ENCODE assay signal across 8 cellular contexts in the genomic region with DNA sequence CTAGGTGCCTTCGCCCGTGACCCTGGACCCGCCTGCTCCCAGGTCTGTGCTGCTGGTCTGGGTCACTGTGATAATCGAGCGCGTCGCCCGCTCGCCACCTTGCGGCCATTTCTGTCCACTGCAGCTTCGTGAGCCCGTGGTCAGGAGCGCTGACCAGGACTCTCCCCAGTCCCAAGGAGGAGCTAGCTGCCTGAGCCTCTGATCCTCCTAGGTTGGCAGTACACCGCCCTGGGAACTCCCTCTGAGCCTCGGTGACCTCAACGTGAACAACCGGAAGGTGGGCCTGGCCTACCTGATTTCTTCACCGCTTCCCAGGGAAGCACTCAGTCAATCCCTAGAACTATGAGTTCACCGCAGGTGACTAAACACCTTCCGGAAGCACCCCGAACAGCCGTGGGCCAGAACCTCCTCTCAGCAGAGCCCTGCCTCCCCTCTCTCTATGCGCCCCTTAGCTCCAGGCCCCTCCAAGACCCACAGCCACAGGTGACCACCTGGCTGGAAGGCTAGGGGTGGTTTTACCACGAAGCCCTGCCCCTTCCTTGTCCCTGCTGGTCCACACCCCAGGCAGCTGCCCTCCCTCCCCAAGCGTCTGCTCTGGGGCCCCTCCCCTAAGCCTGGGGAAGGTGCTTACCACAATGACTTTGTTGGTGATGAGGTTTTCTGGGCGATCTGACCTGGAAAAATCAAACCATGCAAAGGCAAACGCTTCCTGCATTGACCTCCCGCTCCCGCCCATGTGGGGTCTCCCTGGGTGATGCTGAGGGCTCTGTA. TPM values are rescaled to one million over a fixed set of nuclear protein-coding genes. Genes with fewer than 3 reads are reported as not detected.
A peak's percentile ranks its signal among the peaks of the same experiment; 100 is the strongest.
DNase-seq lines count a peak whose midpoint lies in the region; ATAC-seq and TF ChIP-seq lines count a peak whose summit lies in the region.

No MANE protein-coding gene starts in this region.

- no peak for TF ChIP-seq POLR2A in stomach (IDR thresholded peaks at IDR 0.05)

- peak; percentile 27 to 37 for DNase-seq in NOMO-1 (lab: John Stamatoyannopoulos, UW; ENCODE audit: unreplicated experiment in 2 of 2)
- DNase-seq in NOMO-1 treated with dmso at 0.1 percent for 144 hours (lab: John Stamatoyannopoulos, UW; ENCODE audit: unreplicated experiment): no peak
- peak; percentile 69 for DNase-seq in NCI-H460 (ENCODE audit: extremely low read depth, low read depth)
- DNase-seq in activated CD8-positive, alpha-beta memory T cell treated with anti-CD3 and anti-CD28 coated beads, Interleukin-2, amount 50 U/mL, for 4 hours: peak; percentile 42
- DNase-seq in stomach: peak; percentile 81

- H3K27me3 ChIP-seq in esophagus (ENCODE audit: control insufficient read depth in 1 of 2, insufficient read depth in 2 of 2, low read length in 2 of 2) (no peaks in the 10 kb centered on the region), mucosa of stomach (ENCODE audit: control insufficient read depth, insufficient read depth, low read length) (peaks cover 2% of the 10 kb centered on the region), stomach (peaks cover 0 to 50% (median 0%) of the 10 kb centered on the region in 3 donors)

- H3K4me3 ChIP-seq in esophagus (ENCODE audit: low read depth in 1 of 2, low read length in 2 of 2): no peak overlapping the region
- no peak overlapping the region for H3K4me3 ChIP-seq in mucosa of stomach (ENCODE audit: low read length)
- no peak overlapping the region for H3K4me3 ChIP-seq in stomach

- peaks cover 0 to 7% of the 10 kb centered on the region in 2 donors for H3K4me1 ChIP-seq in esophagus (ENCODE audit: control insufficient read depth in 2 of 2, insufficient read depth in 2 of 2, low read length in 1 of 2)
- peaks cover 42% of the 10 kb centered on the region for H3K4me1 ChIP-seq in mucosa of stomach (ENCODE audit: control insufficient read depth, insufficient read depth, low read length)
- H3K4me1 ChIP-seq in stomach: peaks cover 20 to 36% (median 30%) of the 10 kb centered on the region in 4 donors

- peak in 5 of 7 experiments; percentile 82 to 94 (median 88) for TF ChIP-seq CTCF in stomach (IDR thresholded peaks at IDR 0.05)

- peak overlapping the region; percentile 30 to 82 for H3K27ac ChIP-seq in esophagus (ENCODE audit: low read depth in 2 of 2, low read length in 1 of 2)
- peak overlapping the region in 1 of 5 donors; percentile 44 for H3K27ac ChIP-seq in stomach

- H3K9me3 ChIP-seq in esophagus (ENCODE audit: control insufficient read depth in 2 of 2, insufficient read depth in 1 of 2, low read depth in 1 of 2, low read length in 1 of 2): no peaks in the 10 kb centered on the region
- no peaks in the 10 kb centered on the region for H3K9me3 ChIP-seq in mucosa of stomach (ENCODE audit: control insufficient read depth, low read length)
- H3K9me3 ChIP-seq in stomach: no peaks in the 10 kb centered on the region

- no peaks in the 10 kb centered on the region for H3K36me3 ChIP-seq in esophagus (ENCODE audit: control insufficient read depth in 2 of 2, insufficient read depth in 2 of 2, low read length in 1 of 2)
- H3K36me3 ChIP-seq in mucosa of stomach (ENCODE audit: control insufficient read depth, insufficient read depth, low read length): no peaks in the 10 kb centered on the region
- H3K36me3 ChIP-seq in stomach: no peaks in the 10 kb centered on the region

- no peak for ATAC-seq in HG03520 (IDR thresholded peaks at IDR 0.05; ENCODE audit: unreplicated experiment)

- no peak for TF ChIP-seq EP300 in stomach (IDR thresholded peaks at IDR 0.05)

- peak overlapping the region; percentile 58 for H3K9ac ChIP-seq in mucosa of stomach (ENCODE audit: low read length)

- 22% methylated on average over 29 of the region's 29 CpGs for WGBS in esophagus, 2 donors
- 23 to 27% (median 26%) methylated on average over 26 to 29 of the region's 29 CpGs for WGBS in stomach, 5 donors

- intact Hi-C loops in stomach (cut with DNase I; ENCODE audit: low total_unique reads): no loop called here

RNA-seq across cellular contexts. Expression of gene PLA2G4D, which starts 9.7 kb away (rescaled TPM):
- total RNA-seq in NCI-H460 (2014; rRNA removed; shearing (Covaris generic)): not detected in 2 replicates
- polyA plus RNA-seq in NCI-H460 (2014; cell fraction: nucleus; rRNA removed): not detected in 2 replicates
- polyA plus RNA-seq in esophagus (1 to 10 TPM; 1.0 to 4.5 TPM), stomach (1 to 10 TPM in 1 of 3 donors, under 1 TPM in 1, not detected in 1; 0.18 to 3.2 TPM)
- total RNA-seq in stomach: 1 to 10 TPM in 2 of 5 donors, not detected in 3; 1.2 to 2.9 TPM
